ENCODE assay signal across 28 cellular contexts in the genomic region with DNA sequence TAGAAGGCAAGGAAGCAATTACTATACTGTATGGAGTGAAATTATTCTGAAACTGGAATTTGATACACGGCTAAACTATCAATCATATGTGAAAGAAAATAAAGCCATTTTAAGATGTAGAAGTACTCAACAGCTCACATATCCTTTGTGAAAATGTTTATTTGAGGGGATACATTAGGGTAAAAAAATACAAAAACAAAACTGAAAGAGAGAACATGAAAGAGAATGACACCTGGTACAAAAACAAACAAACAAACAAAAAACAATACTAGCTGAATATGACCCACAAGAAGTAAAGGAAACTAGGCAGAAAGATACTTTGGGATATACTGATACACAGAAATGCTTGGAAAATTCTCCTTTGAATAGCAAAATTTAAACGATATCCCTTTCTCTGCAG. TPM values are rescaled to one million over a fixed set of nuclear protein-coding genes. Genes with fewer than 3 reads are reported as not detected.
"Had no signal": no experiment of that assay in that cellular context is flagged by ENCODE, and none has a peak within 500 bp of the region (broad histone marks: within the 10 kb centered on the region; RNA-seq: fewer than 3 reads in every experiment).

No MANE protein-coding gene starts in this region.

- H3K9me3 Mint-ChIP-seq: activated B cell treated with CpG ODN at 0.5 μM for 24 hours; activated CD4-positive, alpha-beta T cell treated with anti-CD3 and anti-CD28 coated beads, Interleukin-2, amount 10 ng/mL, durations not matched to agents 24 days and 14 days; activated naive CD4-positive, alpha-beta T cell treated with anti-CD3 and anti-CD28 coated beads for 36 hours; activated T-helper 17 cell treated with anti-CD3 and anti-CD28 coated beads, Interleukin-2, amount 50 U/mL, for 72 hours; T-helper 1 cell treated with Interleukin-12 subunit alpha and Interleukin-12 subunit beta and Interleukin-4 antibody, amounts not matched to agents 30 μg/mL and 1 μg/mL, for 36 hours had no signal

- H3K4me3 ChIP-seq: Peyer's patch, SJSA1 had no signal

- H3K27me3 ChIP-seq: brain microvascular endothelial cell, Peyer's patch, SJSA1 had no signal

- H3K4me1 Mint-ChIP-seq: activated B cell treated with CpG ODN at 0.5 μM for 24 hours; activated T-helper 17 cell treated with anti-CD3 and anti-CD28 coated beads, Interleukin-2, amount 50 U/mL, for 72 hours had no signal

- H3K36me3 ChIP-seq: brain microvascular endothelial cell, Peyer's patch, SJSA1 had no signal

- H3K27me3 Mint-ChIP-seq: activated naive CD8-positive, alpha-beta T cell had no signal

- H3K27ac ChIP-seq: brain microvascular endothelial cell, Peyer's patch, RWPE1, SJSA1 had no signal

- ATAC-seq: activated T-helper 17 cell treated with anti-CD3 and anti-CD28 coated beads, Interleukin-2, amount 50 U/mL, for 72 hours; SK-N-SH treated with all-trans-retinoic acid at 6 μM for 48 hours had no signal

- H3K27ac Mint-ChIP-seq: activated B cell treated with CpG ODN at 0.5 μM for 24 hours; activated CD4-positive, alpha-beta T cell treated with anti-CD3 and anti-CD28 coated beads, Interleukin-2, amount 10 ng/mL, durations not matched to agents 24 days and 14 days; activated naive CD4-positive, alpha-beta T cell treated with anti-CD3 and anti-CD28 coated beads for 36 hours; activated naive CD8-positive, alpha-beta T cell; activated T-helper 17 cell treated with anti-CD3 and anti-CD28 coated beads, Interleukin-2, amount 50 U/mL, for 72 hours; T-helper 1 cell treated with Interleukin-12 subunit alpha and Interleukin-12 subunit beta and Interleukin-4 antibody, amounts not matched to agents 30 μg/mL and 1 μg/mL, for 36 hours had no signal

- H3K36me3 Mint-ChIP-seq: activated naive CD8-positive, alpha-beta T cell had no signal

- DNase-seq: activated B cell treated with CpG ODN at 0.5 μM for 24 hours; activated CD4-positive, alpha-beta T cell treated with anti-CD3 and anti-CD28 coated beads for 1 hour; activated CD4-positive, alpha-beta T cell treated with anti-CD3 and anti-CD28 coated beads, Interleukin-2, amount 10 ng/mL, durations not matched to agents 24 days and 14 days; activated CD4-positive, alpha-beta T cell treated with anti-CD3 and anti-CD28 coated beads, Interleukin-2, amount 50 U/mL, for 48 hours; activated CD8-positive, alpha-beta memory T cell treated with anti-CD3 and anti-CD28 coated beads for 24 hours; activated gamma-delta T cell; activated naive CD4-positive, alpha-beta T cell treated with anti-CD3 and anti-CD28 coated beads for 36 hours; activated T-cell treated with anti-CD3 and anti-CD28 coated beads, Interleukin-2, amount 50 U/mL, for 48 hours; amygdala; brain microvascular endothelial cell; cerebellar nuclear complex; Karpas-422; MM.1S; NCI-H1105 treated with DMSO at 0.1 percent for 48 hours; NCI-H1436 treated with DMSO at 0.1 percent for 48 hours; NCI-H187; NCI-H2081; NCI-H510A treated with DMSO at 0.1 percent for 48 hours; NCI-H69; Peyer's patch; SHP77; SW 1271 had no signal

- H3K4me3 Mint-ChIP-seq: activated B cell treated with CpG ODN at 0.5 μM for 24 hours; activated CD4-positive, alpha-beta T cell treated with anti-CD3 and anti-CD28 coated beads, Interleukin-2, amount 10 ng/mL, durations not matched to agents 24 days and 14 days; activated naive CD4-positive, alpha-beta T cell treated with anti-CD3 and anti-CD28 coated beads for 36 hours; activated naive CD8-positive, alpha-beta T cell; activated T-helper 17 cell treated with anti-CD3 and anti-CD28 coated beads, Interleukin-2, amount 50 U/mL, for 72 hours; T-helper 1 cell treated with Interleukin-12 subunit alpha and Interleukin-12 subunit beta and Interleukin-4 antibody, amounts not matched to agents 30 μg/mL and 1 μg/mL, for 36 hours had no signal

- H3K9me3 ChIP-seq: Peyer's patch, SJSA1 had no signal

RNA-seq across cellular contexts. Expression of gene EREG, which starts 59.2 kb away (rescaled TPM):
- total RNA-seq: activated B cell treated with CpG ODN at 0.5 μM for 24 hours; activated CD4-positive, alpha-beta T cell treated with anti-CD3 and anti-CD28 coated beads, Interleukin-2, amount 10 ng/mL, durations not matched to agents 24 days and 14 days; activated naive CD4-positive, alpha-beta T cell treated with anti-CD3 and anti-CD28 coated beads for 36 hours; activated T-helper 17 cell treated with anti-CD3 and anti-CD28 coated beads, Interleukin-2, amount 50 U/mL, for 72 hours; SJSA1 had no signal
